Comparison of ENCODE assay signal across 11 cellular contexts in genomic region chr2:197240713-197241050, GRCh38.
DNase-seq lines count a peak whose midpoint lies in the region; ATAC-seq lines count a peak whose summit lies in the region.
"Had no signal": no experiment of that assay in that cellular context is flagged by ENCODE, and none has a peak within 500 bp of the region (broad histone marks: within the 10 kb centered on the region; RNA-seq: fewer than 3 reads in every experiment).

No MANE protein-coding gene starts in this region.

- H3K4me2 ChIP-seq in Karpas-422 (ENCODE audit: low read depth, low read length, poor library complexity, severe bottlenecking), result peak overlapping the region; percentile 72

- no peak for DNase-seq in activated T-cell treated with anti-CD3 and anti-CD28 coated beads, Interleukin-2, amount 50 U/mL, for 24 hours
- no peak for DNase-seq in activated T-cell treated with anti-CD3 and anti-CD28 coated beads for 4 hours
- DNase-seq in Karpas-422, result peak; percentile 56
- DNase-seq in activated naive CD8-positive, alpha-beta T cell treated with anti-CD3 and anti-CD28 coated beads, Interleukin-2, amount 10 ng/mL, durations not matched to agents 7 days and 5 days, result no peak
- no peak for DNase-seq in stimulated activated naive CD8-positive, alpha-beta T cell treated with anti-CD3 and anti-CD28 coated beads, Interleukin-15, amount 100 ng/mL, for 72 hours
- DNase-seq in T-helper 9 cell, result no peak
- DNase-seq: heart left ventricle, NCI-H1436, SW 1271 had no signal

- no peaks in the 10 kb centered on the region for H3K9me3 Mint-ChIP-seq in activated T-cell treated with anti-CD3 and anti-CD28 coated beads, Interleukin-2, amount 50 U/mL, for 24 hours
- H3K9me3 Mint-ChIP-seq in activated naive CD8-positive, alpha-beta T cell treated with anti-CD3 and anti-CD28 coated beads, Interleukin-2, amount 10 ng/mL, durations not matched to agents 7 days and 5 days, result no peaks in the 10 kb centered on the region
- H3K9me3 Mint-ChIP-seq in stimulated activated naive CD8-positive, alpha-beta T cell treated with anti-CD3 and anti-CD28 coated beads, Interleukin-15, amount 100 ng/mL, for 72 hours, result no peaks in the 10 kb centered on the region

- peak overlapping the region; percentile 77 for H3K27ac ChIP-seq in Karpas-422 (ENCODE audit: low read length)

- H2AFZ ChIP-seq in Karpas-422 (ENCODE audit: low read length), result no peak overlapping the region

- H3K27me3 Mint-ChIP-seq in activated T-cell treated with anti-CD3 and anti-CD28 coated beads, Interleukin-2, amount 50 U/mL, for 24 hours, result no peaks in the 10 kb centered on the region
- no peaks in the 10 kb centered on the region for H3K27me3 Mint-ChIP-seq in activated naive CD8-positive, alpha-beta T cell treated with anti-CD3 and anti-CD28 coated beads, Interleukin-2, amount 10 ng/mL, durations not matched to agents 7 days and 5 days
- no peaks in the 10 kb centered on the region for H3K27me3 Mint-ChIP-seq in stimulated activated naive CD8-positive, alpha-beta T cell treated with anti-CD3 and anti-CD28 coated beads, Interleukin-15, amount 100 ng/mL, for 72 hours

- POLR2A ChIA-PET in activated naive CD8-positive, alpha-beta T cell treated with anti-CD3 and anti-CD28 coated beads, Interleukin-2, amount 10 ng/mL, durations not matched to agents 7 days and 5 days (lab: Charles Lee), result interaction anchor here (0.7 to 5.9 kb wide), 12 partner anchors 8 to 66 kb away, joined by 3 to 61 read pairs (median 6); partner anchors contain the start of gene ANKRD44

- H3K79me2 ChIP-seq in Karpas-422 (ENCODE audit: low read length), result peaks cover 94% of the 10 kb centered on the region

- peak; percentile 6 for ATAC-seq in activated naive CD8-positive, alpha-beta T cell treated with anti-CD3 and anti-CD28 coated beads, Interleukin-2, amount 10 ng/mL, durations not matched to agents 7 days and 5 days (ENCODE audit: low read depth)
- ATAC-seq in stimulated activated naive CD8-positive, alpha-beta T cell treated with anti-CD3 and anti-CD28 coated beads, Interleukin-15, amount 100 ng/mL, for 72 hours, result no peak
- ATAC-seq in HG02763 (IDR thresholded peaks at IDR 0.05; ENCODE audit: unreplicated experiment) (no peak), HG02759 (IDR thresholded peaks at IDR 0.05; ENCODE audit: unreplicated experiment) (no peak)
- ATAC-seq: heart left ventricle had no signal

- H3K36me3 Mint-ChIP-seq in activated T-cell treated with anti-CD3 and anti-CD28 coated beads, Interleukin-2, amount 50 U/mL, for 24 hours (ENCODE audit: low read depth), result peaks cover 16% of the 10 kb centered on the region
- H3K36me3 Mint-ChIP-seq in activated naive CD8-positive, alpha-beta T cell treated with anti-CD3 and anti-CD28 coated beads, Interleukin-2, amount 10 ng/mL, durations not matched to agents 7 days and 5 days, result peaks cover 16% of the 10 kb centered on the region

- no peaks in the 10 kb centered on the region for H3K9me2 ChIP-seq in Karpas-422 (replicated peaks; ENCODE audit: insufficient read depth, low read length)

- peak overlapping the region; percentile 78 for H3K4me3 Mint-ChIP-seq in activated T-cell treated with anti-CD3 and anti-CD28 coated beads, Interleukin-2, amount 50 U/mL, for 24 hours
- H3K4me3 Mint-ChIP-seq in activated naive CD8-positive, alpha-beta T cell treated with anti-CD3 and anti-CD28 coated beads, Interleukin-2, amount 10 ng/mL, durations not matched to agents 7 days and 5 days, result peak overlapping the region; percentile 92
- H3K4me3 Mint-ChIP-seq in stimulated activated naive CD8-positive, alpha-beta T cell treated with anti-CD3 and anti-CD28 coated beads, Interleukin-15, amount 100 ng/mL, for 72 hours, result peak overlapping the region; percentile 77 to 86

- H3K4me1 ChIP-seq in Karpas-422 (ENCODE audit: low read length), result peaks cover 74% of the 10 kb centered on the region

- H3K36me3 ChIP-seq in Karpas-422 (ENCODE audit: insufficient read depth, low read length), result no peaks in the 10 kb centered on the region; the same call in 1 of the 2 replicates
- H3K36me3 ChIP-seq: heart left ventricle had no signal

- peak overlapping the region; percentile 12 for H3K9ac ChIP-seq in Karpas-422 (ENCODE audit: low read length)

- H3K27ac Mint-ChIP-seq in activated T-cell treated with anti-CD3 and anti-CD28 coated beads, Interleukin-2, amount 50 U/mL, for 24 hours, result peak overlapping the region; percentile 88
- H3K27ac Mint-ChIP-seq in activated naive CD8-positive, alpha-beta T cell treated with anti-CD3 and anti-CD28 coated beads, Interleukin-2, amount 10 ng/mL, durations not matched to agents 7 days and 5 days, result peak overlapping the region; percentile 91
- H3K27ac Mint-ChIP-seq in stimulated activated naive CD8-positive, alpha-beta T cell treated with anti-CD3 and anti-CD28 coated beads, Interleukin-15, amount 100 ng/mL, for 72 hours, result peak overlapping the region; percentile 78 to 93

- peak overlapping the region; percentile 24 for H3K4me3 ChIP-seq in Karpas-422 (ENCODE audit: low read length)

- no peaks in the 10 kb centered on the region for H3K9me3 ChIP-seq in Karpas-422 (ENCODE audit: low read length)
- H3K9me3 ChIP-seq: heart left ventricle had no signal

- H3K4me1 Mint-ChIP-seq in activated T-cell treated with anti-CD3 and anti-CD28 coated beads, Interleukin-2, amount 50 U/mL, for 24 hours (ENCODE audit: low read depth), result peaks cover 84% of the 10 kb centered on the region
- peaks cover 71% of the 10 kb centered on the region for H3K4me1 Mint-ChIP-seq in activated naive CD8-positive, alpha-beta T cell treated with anti-CD3 and anti-CD28 coated beads, Interleukin-2, amount 10 ng/mL, durations not matched to agents 7 days and 5 days
- peaks cover 83% of the 10 kb centered on the region for H3K4me1 Mint-ChIP-seq in stimulated activated naive CD8-positive, alpha-beta T cell treated with anti-CD3 and anti-CD28 coated beads, Interleukin-15, amount 100 ng/mL, for 72 hours

- no peaks in the 10 kb centered on the region for H4K20me1 ChIP-seq in Karpas-422 (ENCODE audit: insufficient read depth, low read depth, low read length)

- H3K27me3 ChIP-seq in Karpas-422 (ENCODE audit: low read length), result no peaks in the 10 kb centered on the region
- H3K27me3 ChIP-seq: heart left ventricle had no signal
